Comparison of ENCODE assay signal across 10 cellular contexts in genomic region chr16:728890-729744, GRCh38. TPM values are rescaled to one million over a fixed set of nuclear protein-coding genes. Genes with fewer than 3 reads are reported as not detected.
DNase-seq lines count a peak whose midpoint lies in the region; ATAC-seq, FAIRE-seq and TF ChIP-seq lines count a peak whose summit lies in the region.
"Had no signal": no experiment of that assay in that cellular context is flagged by ENCODE, and none has a peak within 500 bp of the region (broad histone marks: within the 10 kb centered on the region; RNA-seq: fewer than 3 reads in every experiment).

No MANE protein-coding gene starts in this region.

- peaks cover 9% of the 10 kb centered on the region for H3K36me3 ChIP-seq in CD4-positive, alpha-beta memory T cell (ENCODE audit: insufficient read depth, low read length)
- H3K36me3 ChIP-seq in HUES64 (ENCODE audit: insufficient read depth, low read length) (peaks cover 12% of the 10 kb centered on the region), bronchial epithelial cell (ENCODE audit: control insufficient read depth, insufficient read depth, low read length) (peaks cover 13% of the 10 kb centered on the region), neural progenitor cell (no peaks in the 10 kb centered on the region)

- no peak for ATAC-seq in GM21515 (IDR thresholded peaks at IDR 0.05; ENCODE audit: unreplicated experiment)

- no peak for FAIRE-seq in bronchial epithelial cell (lab: Jason Lieb, UNC)

- POLR2A ChIA-PET in CD4-positive, alpha-beta memory T cell (lab: Charles Lee; ENCODE audit: partially characterized antibody), result interaction anchor here (2.0 to 12.9 kb wide), 4 partner anchors 7 to 36 kb away, joined by 6 to 166 read pairs (median 52); partner anchors contain the start of genes ANTKMT, METRN and WDR24

- H3K4me3 ChIP-seq in CD4-positive, alpha-beta memory T cell (ENCODE audit: low read length in 2 of 2), result no peak overlapping the region
- H3K4me3 ChIP-seq in HUES64 (ENCODE audit: low read length), result peak overlapping the region; percentile 64
- H3K4me3 ChIP-seq in bronchial epithelial cell (ENCODE audit: low read depth, low read length), result peak overlapping the region; percentile 72
- H3K4me3 ChIP-seq in neural progenitor cell, result peak overlapping the region; percentile 43

- no peaks in the 10 kb centered on the region for H3K9me3 ChIP-seq in CD4-positive, alpha-beta memory T cell (ENCODE audit: control insufficient read depth in 1 of 2, low read length in 2 of 2)
- no peaks in the 10 kb centered on the region for H3K9me3 ChIP-seq in HUES64 (ENCODE audit: insufficient read depth, low read depth, low read length)
- no peaks in the 10 kb centered on the region for H3K9me3 ChIP-seq in neural progenitor cell (ENCODE audit: low read depth)
- H3K9me3 ChIP-seq: thyroid gland had no signal

- no peaks in the 10 kb centered on the region for H3K4me1 Mint-ChIP-seq in CD4-positive, alpha-beta memory T cell
- no peaks in the 10 kb centered on the region for H3K4me1 Mint-ChIP-seq in neural progenitor cell
- H3K4me1 Mint-ChIP-seq in activated T-helper 2 cell treated with anti-CD3 and anti-CD28 coated beads, Interferon-gamma antibody, Interleukin-2, Interleukin-4, amounts not matched to agents 10 μg/mL and 5 μg/mL and 100 μg/mL, durations not matched to agents 14 hours and 24 hours and 36 hours (ENCODE audit: low read depth), result no peaks in the 10 kb centered on the region

- peak overlapping the region in 5 of 8 donors; percentile 25 to 67 (median 60) for H3K4me3 Mint-ChIP-seq in CD4-positive, alpha-beta memory T cell
- H3K4me3 Mint-ChIP-seq in neural progenitor cell, result peak overlapping the region; percentile 38
- no peak overlapping the region for H3K4me3 Mint-ChIP-seq in activated T-helper 2 cell treated with anti-CD3 and anti-CD28 coated beads, Interferon-gamma antibody, Interleukin-2, Interleukin-4, amounts not matched to agents 10 μg/mL and 5 μg/mL and 100 μg/mL, durations not matched to agents 14 hours and 24 hours and 36 hours (ENCODE audit: low read depth)

- peaks cover 11% of the 10 kb centered on the region for H3K4me1 ChIP-seq in CD4-positive, alpha-beta memory T cell (ENCODE audit: insufficient read depth, low read length)
- H3K4me1 ChIP-seq in HUES64 (ENCODE audit: insufficient read depth, low read length) (no peaks in the 10 kb centered on the region; the same call in 1 of the 2 replicates), neural progenitor cell (peaks cover 8% of the 10 kb centered on the region)

- H3K4me2 ChIP-seq in neural progenitor cell, result peak overlapping the region; percentile 92

- H3K27ac Mint-ChIP-seq in CD4-positive, alpha-beta memory T cell, result peak overlapping the region in 1 of 7 donors; percentile 38
- H3K27ac Mint-ChIP-seq in neural progenitor cell, result no peak overlapping the region
- H3K27ac Mint-ChIP-seq in activated T-helper 2 cell treated with anti-CD3 and anti-CD28 coated beads, Interferon-gamma antibody, Interleukin-2, Interleukin-4, amounts not matched to agents 10 μg/mL and 5 μg/mL and 100 μg/mL, durations not matched to agents 14 hours and 24 hours and 36 hours, result no peak overlapping the region

- 75% methylated on average over 55 of the region's 55 CpGs for WGBS in HUES64

- no peaks in the 10 kb centered on the region for H3K79me2 ChIP-seq in neural progenitor cell (ENCODE audit: low read depth)

- no peaks in the 10 kb centered on the region for H3K27me3 ChIP-seq in CD4-positive, alpha-beta memory T cell (ENCODE audit: insufficient read depth, low read length)
- peaks cover 24% of the 10 kb centered on the region for H3K27me3 ChIP-seq in HUES64 (ENCODE audit: insufficient read depth, low read length)
- no peaks in the 10 kb centered on the region for H3K27me3 ChIP-seq in bronchial epithelial cell (ENCODE audit: control insufficient read depth, insufficient read depth, low read length)
- peaks cover 45% of the 10 kb centered on the region for H3K27me3 ChIP-seq in neural progenitor cell
- H3K27me3 ChIP-seq: thyroid gland had no signal

- H3K9ac ChIP-seq in HUES64 (ENCODE audit: low read depth, low read length), result peak overlapping the region; percentile 69; the same call in 1 of the 2 replicates
- no peak overlapping the region for H3K9ac ChIP-seq in neural progenitor cell

- no peaks in the 10 kb centered on the region for H3K27me3 Mint-ChIP-seq in CD4-positive, alpha-beta memory T cell
- peaks cover 7% of the 10 kb centered on the region for H3K27me3 Mint-ChIP-seq in neural progenitor cell (ENCODE audit: insufficient read depth, low read depth)
- H3K27me3 Mint-ChIP-seq in activated T-helper 2 cell treated with anti-CD3 and anti-CD28 coated beads, Interferon-gamma antibody, Interleukin-2, Interleukin-4, amounts not matched to agents 10 μg/mL and 5 μg/mL and 100 μg/mL, durations not matched to agents 14 hours and 24 hours and 36 hours (ENCODE audit: low read depth), result no peaks in the 10 kb centered on the region

- intact Hi-C loops in CD4-positive, alpha-beta memory T cell (cut with micrococcal nuclease), result no loop called here
- intact Hi-C loops in activated T-helper 2 cell treated with anti-CD3 and anti-CD28 coated beads, Interferon-gamma antibody, Interleukin-2, Interleukin-4, amounts not matched to agents 10 μg/mL and 5 μg/mL and 100 μg/mL, durations not matched to agents 14 hours and 24 hours and 36 hours (cut with micrococcal nuclease), result no loop called here

- H2AFZ ChIP-seq in neural progenitor cell (replicated peaks), result no peak overlapping the region

- peaks cover 33% of the 10 kb centered on the region for H3F3A ChIP-seq in neural progenitor cell (ENCODE audit: low read depth)

- no peaks in the 10 kb centered on the region for H3K9me3 Mint-ChIP-seq in CD4-positive, alpha-beta memory T cell
- H3K9me3 Mint-ChIP-seq in neural progenitor cell, result no peaks in the 10 kb centered on the region
- H3K9me3 Mint-ChIP-seq in activated T-helper 2 cell treated with anti-CD3 and anti-CD28 coated beads, Interferon-gamma antibody, Interleukin-2, Interleukin-4, amounts not matched to agents 10 μg/mL and 5 μg/mL and 100 μg/mL, durations not matched to agents 14 hours and 24 hours and 36 hours, result no peaks in the 10 kb centered on the region

- H3K36me3 Mint-ChIP-seq in CD4-positive, alpha-beta memory T cell, result peaks cover 0 to 7% of the 10 kb centered on the region in 2 donors
- H3K36me3 Mint-ChIP-seq in neural progenitor cell, result no peaks in the 10 kb centered on the region
- peaks cover 6% of the 10 kb centered on the region for H3K36me3 Mint-ChIP-seq in activated T-helper 2 cell treated with anti-CD3 and anti-CD28 coated beads, Interferon-gamma antibody, Interleukin-2, Interleukin-4, amounts not matched to agents 10 μg/mL and 5 μg/mL and 100 μg/mL, durations not matched to agents 14 hours and 24 hours and 36 hours (ENCODE audit: low read depth)

- CTCF ChIA-PET in CD4-positive, alpha-beta memory T cell (lab: Charles Lee; ENCODE audit: partially characterized antibody), result interaction anchor here (1.4 kb wide), 1 partner anchor 9 kb away, joined by 4 read pairs; the partner anchor contains the start of gene ANTKMT

- H3K27ac ChIP-seq in CD4-positive, alpha-beta memory T cell (ENCODE audit: low read depth, low read length), result no peak overlapping the region
- H3K27ac ChIP-seq in HUES64 (ENCODE audit: low read depth, low read length) (no peak overlapping the region), neural progenitor cell (no peak overlapping the region)
- H3K27ac ChIP-seq: thyroid gland had no signal

- peaks cover 20% of the 10 kb centered on the region for H4K20me1 ChIP-seq in neural progenitor cell (ENCODE audit: low read depth)

- no peak for TF ChIP-seq CTCF in bronchial epithelial cell (IDR thresholded peaks at IDR 0.05; ENCODE audit: insufficient read depth, low read length, severe bottlenecking)
- TF ChIP-seq CTCF in neural progenitor cell (IDR thresholded peaks at IDR 0.05), result no peak

- DNase-seq in CD4-positive, alpha-beta memory T cell, result no peak
- DNase-seq in bronchial epithelial cell (ENCODE audit: low read depth) (no peak), neural progenitor cell (ENCODE audit: low spot score) (no peak), SKM-1 treated with dmso at 0.1 percent for 144 hours (lab: John Stamatoyannopoulos, UW; ENCODE audit: unreplicated experiment) (no peak), epidermal melanocyte (ENCODE audit: insufficient read length, low spot score) (no peak)
- DNase-seq in activated T-helper 2 cell treated with anti-CD3 and anti-CD28 coated beads, Interferon-gamma antibody, Interleukin-2, Interleukin-4, amounts not matched to agents 10 μg/mL and 5 μg/mL and 100 μg/mL, durations not matched to agents 14 hours and 24 hours and 36 hours (ENCODE audit: low spot score), result no peak
- DNase-seq: NCI-H2107 had no signal

RNA-seq across cellular contexts. Expression of gene HAGHL, which starts 2.2 kb away (rescaled TPM):
- 10 to 100 TPM; 17.2 to 24.4 TPM for total RNA-seq in CD4-positive, alpha-beta memory T cell
- 1 to 10 TPM; 2.2 to 4.0 TPM for polyA plus RNA-seq in CD4-positive, alpha-beta memory T cell
- polyA plus RNA-seq in HUES64 (2013, experiment 1 of 2), result 4.1 TPM
- 8.7 TPM for polyA plus RNA-seq in HUES64 (2013, experiment 2 of 2)
- total RNA-seq in bronchial epithelial cell (25.2 and 33.2 TPM in 2 replicates), neural progenitor cell (ENCODE audit: low replicate concordance) (1.0 and 5.4 TPM in 2 replicates)
- total RNA-seq in activated T-helper 2 cell treated with anti-CD3 and anti-CD28 coated beads, Interferon-gamma antibody, Interleukin-2, Interleukin-4, amounts not matched to agents 10 μg/mL and 5 μg/mL and 100 μg/mL, durations not matched to agents 14 hours and 24 hours and 36 hours, result 18.5 and 21.4 TPM in 2 replicates

RNA-seq across cellular contexts. Expression of gene CCDC78, which starts 2.9 kb away (rescaled TPM):
- 1 to 10 TPM; 4.5 to 5.1 TPM for total RNA-seq in CD4-positive, alpha-beta memory T cell
- not detected for polyA plus RNA-seq in CD4-positive, alpha-beta memory T cell
- polyA plus RNA-seq in HUES64 (2013, experiment 1 of 2), result 2.5 TPM
- 2.6 TPM for polyA plus RNA-seq in HUES64 (2013, experiment 2 of 2)
- total RNA-seq in bronchial epithelial cell (0.90 and 1.6 TPM in 2 replicates), neural progenitor cell (ENCODE audit: low replicate concordance) (0.67 and 3.7 TPM in 2 replicates)
- total RNA-seq in activated T-helper 2 cell treated with anti-CD3 and anti-CD28 coated beads, Interferon-gamma antibody, Interleukin-2, Interleukin-4, amounts not matched to agents 10 μg/mL and 5 μg/mL and 100 μg/mL, durations not matched to agents 14 hours and 24 hours and 36 hours, result 7.3 and 8.3 TPM in 2 replicates

RNA-seq across cellular contexts. Expression of gene ANTKMT, which starts 8.2 kb away (rescaled TPM):
- 10 to 100 TPM; 21.5 to 23.5 TPM for total RNA-seq in CD4-positive, alpha-beta memory T cell
- polyA plus RNA-seq in CD4-positive, alpha-beta memory T cell, result 10 to 100 TPM; 14.5 to 36.4 TPM
- 20.7 TPM for polyA plus RNA-seq in HUES64 (2013, experiment 1 of 2)
- polyA plus RNA-seq in HUES64 (2013, experiment 2 of 2), result 13.6 TPM
- total RNA-seq in bronchial epithelial cell (23.3 and 35.0 TPM in 2 replicates), neural progenitor cell (ENCODE audit: low replicate concordance) (7.5 and 20.9 TPM in 2 replicates)
- 52.8 and 54.4 TPM in 2 replicates for total RNA-seq in activated T-helper 2 cell treated with anti-CD3 and anti-CD28 coated beads, Interferon-gamma antibody, Interleukin-2, Interleukin-4, amounts not matched to agents 10 μg/mL and 5 μg/mL and 100 μg/mL, durations not matched to agents 14 hours and 24 hours and 36 hours

RNA-seq across cellular contexts. Expression of gene CIAO3, which starts 11.7 kb away (rescaled TPM):
- total RNA-seq in CD4-positive, alpha-beta memory T cell, result 10 to 100 TPM; 58.2 TPM
- 10 to 100 TPM; 10.8 to 26.1 TPM for polyA plus RNA-seq in CD4-positive, alpha-beta memory T cell
- polyA plus RNA-seq in HUES64 (2013, experiment 1 of 2), result 20.8 TPM
- polyA plus RNA-seq in HUES64 (2013, experiment 2 of 2), result 16.2 TPM
- total RNA-seq in bronchial epithelial cell (33.2 and 43.1 TPM in 2 replicates), neural progenitor cell (ENCODE audit: low replicate concordance) (20.5 and 38.2 TPM in 2 replicates)
- total RNA-seq in activated T-helper 2 cell treated with anti-CD3 and anti-CD28 coated beads, Interferon-gamma antibody, Interleukin-2, Interleukin-4, amounts not matched to agents 10 μg/mL and 5 μg/mL and 100 μg/mL, durations not matched to agents 14 hours and 24 hours and 36 hours, result 42.8 and 43.4 TPM in 2 replicates

RNA-seq across cellular contexts. Expression of gene METRN, which starts 14.2 kb away (rescaled TPM):
- 1 to 10 TPM; 6.9 to 7.7 TPM for total RNA-seq in CD4-positive, alpha-beta memory T cell
- 10 to 100 TPM in 1 of 2 donors, 1 to 10 TPM in 1; 8.3 to 18.8 TPM for polyA plus RNA-seq in CD4-positive, alpha-beta memory T cell
- polyA plus RNA-seq in HUES64 (2013, experiment 1 of 2), result 26.8 TPM
- polyA plus RNA-seq in HUES64 (2013, experiment 2 of 2), result 45.5 TPM
- total RNA-seq in bronchial epithelial cell, result 63.7 and 143 TPM in 2 replicates
- total RNA-seq in neural progenitor cell (ENCODE audit: low replicate concordance), result 24.3 and 110 TPM in 2 replicates
- total RNA-seq in activated T-helper 2 cell treated with anti-CD3 and anti-CD28 coated beads, Interferon-gamma antibody, Interleukin-2, Interleukin-4, amounts not matched to agents 10 μg/mL and 5 μg/mL and 100 μg/mL, durations not matched to agents 14 hours and 24 hours and 36 hours, result 30.0 and 31.7 TPM in 2 replicates

Comparison
In these comparisons a context has a peak if more than half of its experiments do, and no peak if none do; other contexts are left out.
1. H3K4me3 ChIP-seq: peak in HUES64 (single experiment), bronchial epithelial cell (single experiment) and neural progenitor cell (single experiment); none in CD4-positive, alpha-beta memory T cell (0 of 2).